8 cellular contexts compared by ENCODE assay signal in genomic region chr5:56838409-56839039, GRCh38. TPM values are rescaled to one million over a fixed set of nuclear protein-coding genes. Genes with fewer than 3 reads are reported as not detected.
DNase-seq lines count a peak whose midpoint lies in the region; TF ChIP-seq lines count a peak whose summit lies in the region.

No MANE protein-coding gene starts in this region.

- in situ Hi-C loops in SK-MEL-5 (cut with HindIII; ENCODE audit: low pct_unique_long_range_greater_than_20kb, low sequenced_read_pairs) = no loop called here

- TF ChIP-seq CTCF in AG09309 (IDR thresholded peaks at IDR 0.05; ENCODE audit: control insufficient read depth, insufficient read depth, low read depth, low read length, missing control alignments) = peak; percentile 41
- peak; percentile 82 for TF ChIP-seq CTCF in endodermal cell (conservative IDR thresholded peaks at IDR 0.05)

- H3K27me3 ChIP-seq in endodermal cell (ENCODE audit: control insufficient read depth, insufficient read depth, low read length, poor library complexity, severe bottlenecking) = no peaks in the 10 kb centered on the region

- no peaks in the 10 kb centered on the region for H3K27me3 Mint-ChIP-seq in endodermal cell (ENCODE audit: insufficient read depth)

- DNase-seq in AG09309 (ENCODE audit: low read depth) (peak; percentile 39), HT1080 (ENCODE audit: low read depth) (peak; percentile 65), SK-MEL-5 (ENCODE audit: low read depth, low spot score) (peak; percentile 82), endodermal cell (no peak), myocyte (ENCODE audit: low read depth) (peak; percentile 66), activated gamma-delta T cell (lab: John Stamatoyannopoulos, UW) (no peak)
- no peak for DNase-seq in effector CD4-positive, alpha-beta T cell

- H3K4me1 ChIP-seq in endodermal cell (ENCODE audit: control insufficient read depth, insufficient read depth, low read length) = peaks cover 5% of the 10 kb centered on the region

- H3K9me3 Mint-ChIP-seq in endodermal cell = no peaks in the 10 kb centered on the region

- H3K27ac Mint-ChIP-seq in endodermal cell = peak overlapping the region; percentile 0

- H3K4me3 ChIP-seq in AG09309 (ENCODE audit: control insufficient read depth, low read depth, low read length) (no peak overlapping the region), GM08714 (ENCODE audit: low read length) (peak overlapping the region; percentile 54; the same call in 1 of the 2 replicates), endodermal cell (ENCODE audit: low read length) (no peak overlapping the region)

- no peaks in the 10 kb centered on the region for H3K9me3 ChIP-seq in endodermal cell (ENCODE audit: control insufficient read depth, low read length)

- no peak overlapping the region for H3K4me3 Mint-ChIP-seq in endodermal cell

- no peaks in the 10 kb centered on the region for H3K36me3 Mint-ChIP-seq in endodermal cell (ENCODE audit: low read depth)

- no peaks in the 10 kb centered on the region for H3K36me3 ChIP-seq in endodermal cell (ENCODE audit: control insufficient read depth, insufficient read depth, low read length)

- no peak overlapping the region for H3K9ac ChIP-seq in endodermal cell (ENCODE audit: extremely low read depth, low read length, poor library complexity, severe bottlenecking)

- peaks cover 37% of the 10 kb centered on the region for H3K4me1 Mint-ChIP-seq in endodermal cell

- WGBS in endodermal cell (ENCODE audit: insufficient coverage in 1 of 2, insufficient read length in 1 of 2), 2 experiments = 38 to 42% methylated on average over 3 to 4 of the region's 4 CpGs

- H3K27ac ChIP-seq in endodermal cell (ENCODE audit: low read depth, low read length) = no peak overlapping the region

RNA-seq across cellular contexts. Expression of gene MAP3K1, which starts 23.2 kb away (rescaled TPM):
- total RNA-seq in HT1080 (2014; rRNA removed; shearing (Covaris generic)) = 4.4 and 5.1 TPM in 2 replicates
- polyA plus RNA-seq in HT1080 (2015; cell fraction: cytosol; rRNA removed) = 2.9 and 3.8 TPM in 2 replicates
- 7.8 and 10.3 TPM in 2 replicates for polyA plus RNA-seq in HT1080 (2015; cell fraction: nucleus; rRNA removed)
- 57.1 and 61.8 TPM in 2 replicates for total RNA-seq in SK-MEL-5 (2014; rRNA removed; shearing (Covaris generic))
- 21.0 and 31.5 TPM in 2 replicates for polyA plus RNA-seq in SK-MEL-5 (2015; cell fraction: cytosol; rRNA removed)
- 80.6 and 81.3 TPM in 2 replicates for polyA plus RNA-seq in SK-MEL-5 (2015; cell fraction: nucleus; rRNA removed)
- 10 to 100 TPM; 18.0 to 23.7 TPM for total RNA-seq in endodermal cell
- polyA plus RNA-seq in endodermal cell (2013, experiment 1 of 2) = 10.1 TPM
- 9.4 TPM for polyA plus RNA-seq in endodermal cell (2013, experiment 2 of 2)
- total RNA-seq in myocyte = 2.2 and 4.0 TPM in 2 replicates
- polyA plus RNA-seq in myocyte (2012) = 0.69 TPM

Comparison
In these comparisons a context has a peak if more than half of its experiments do, and no peak if none do; other contexts are left out.
1. DNase-seq: peak in AG09309 (single experiment), HT1080 (single experiment), SK-MEL-5 (single experiment) and myocyte (single experiment); none in endodermal cell (single experiment), activated gamma-delta T cell (single experiment) and effector CD4-positive, alpha-beta T cell (single experiment).